14 cellular contexts compared by ENCODE assay signal in the genomic region with DNA sequence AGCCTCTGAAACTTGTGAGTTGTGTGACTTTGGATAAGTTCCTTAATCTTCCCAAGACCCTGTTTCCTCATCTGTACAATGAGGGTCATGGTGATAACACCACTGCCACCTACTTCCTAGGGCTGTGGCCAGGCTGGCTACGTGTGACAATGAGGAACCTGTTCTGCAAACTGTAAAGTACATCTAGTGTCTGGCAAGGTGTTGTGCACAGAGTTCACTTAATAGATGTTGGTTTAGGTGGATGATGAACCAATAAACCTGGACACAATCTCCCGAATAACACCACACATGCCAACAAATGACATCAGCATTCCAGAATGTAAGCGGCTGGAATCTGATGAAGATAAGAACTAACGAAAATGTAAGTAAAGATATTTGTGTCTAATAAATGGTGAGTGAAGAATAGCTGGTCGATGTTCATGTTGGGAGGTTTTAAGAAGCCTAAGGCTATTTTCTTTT.
DNase-seq lines count a peak whose midpoint lies in the region; ATAC-seq, FAIRE-seq and TF ChIP-seq lines count a peak whose summit lies in the region.
"Had no signal": no experiment of that assay in that cellular context is flagged by ENCODE, and none has a peak within 500 bp of the region (broad histone marks: within the 10 kb centered on the region; RNA-seq: fewer than 3 reads in every experiment).

No MANE protein-coding gene starts in this region.

- H3K27ac ChIP-seq in C4-2B = peak overlapping the region; percentile 79
- H3K27ac ChIP-seq in HepG2 (ENCODE audit: extremely low read length, insufficient read depth, low read length) = no peak overlapping the region
- H3K27ac ChIP-seq: neutrophil had no signal

- H3K4me2 ChIP-seq in HepG2 (ENCODE audit: low read depth, low read length) = no peak overlapping the region

- no TSS peak for BruUV-seq in HepG2 (replicated peaks; lab: Mats Ljungman, UMichigan)

- H3K27ac Mint-ChIP-seq in activated T-helper 17 cell treated with anti-CD3 and anti-CD28 coated beads, Interleukin-2, amount 50 U/mL, for 72 hours = peak overlapping the region; percentile 5
- H3K27ac Mint-ChIP-seq: activated naive CD4-positive, alpha-beta T cell treated with anti-CD3 and anti-CD28 coated beads, Interleukin-2, amount 50 U/mL, for 24 hours had no signal

- H3K4me1 ChIP-seq in HepG2 (ENCODE audit: insufficient read depth, low read length) = 0 out of 2 replicates have a peak, but pooled peaks cover 6% of the 10 kb centered on the region

- no peak overlapping the region for H3K4me3 Mint-ChIP-seq in activated T-helper 17 cell treated with anti-CD3 and anti-CD28 coated beads, Interleukin-2, amount 50 U/mL, for 72 hours
- no peak overlapping the region for H3K4me3 Mint-ChIP-seq in activated T-cell treated with anti-CD3 and anti-CD28 coated beads, Interleukin-2, amount 50 U/mL, for 4 hours

- no peaks in the 10 kb centered on the region for H3K9me3 ChIP-seq in HepG2 (ENCODE audit: low read length)
- H3K9me3 ChIP-seq: neutrophil had no signal

- TF ChIP-seq EP300 in HepG2 (IDR thresholded peaks at IDR 0.05; ENCODE audit: low read depth in 2 of 2, low read length in 2 of 2) (no peak), HepG2 (CRISPR knock-in tag; IDR thresholded peaks at IDR 0.05; ENCODE audit: borderline replicate concordance) (no peak)

- in situ Hi-C loops in HepG2 (cut with HindIII; ENCODE audit: extremely low pct_ligation_motif_present, low pct_unique_long_range_greater_than_20kb) = no loop called here

- peaks cover 0 to 25% of the 10 kb centered on the region in 2 experiments; a peak in 3 of 5 replicates for H3K27me3 ChIP-seq in HepG2 (ENCODE audit: control insufficient read depth in 1 of 2, insufficient read depth in 2 of 2, low read length in 2 of 2)

- DNase-seq in LNCaP clone FGC (ENCODE audit: low read depth) (peak; percentile 100), HepG2 (ENCODE audit: low spot score) (peak; percentile 25), SHP77 (lab: John Stamatoyannopoulos, UW) (no peak), HEK293T (ENCODE audit: extremely low spot score) (no peak), GM19240 (ENCODE audit: insufficient read length, low spot score) (no peak)
- no peak for DNase-seq in activated T-cell treated with anti-CD3 and anti-CD28 coated beads, Interleukin-2, amount 50 U/mL, for 4 hours
- DNase-seq: activated CD8-positive, alpha-beta T cell treated with anti-CD3 and anti-CD28 coated beads, Interleukin-2, amount 10 ng/mL, durations not matched to agents 7 days and 5 days; cortex of kidney; foreskin melanocyte; NCI-H1694 had no signal

- no peak for FAIRE-seq in HepG2 (lab: Jason Lieb, UNC)

- POLR2A ChIA-PET in HepG2 (lab: Yijun Ruan, JAX) = no interaction called here
- POLR2A ChIA-PET in HEK293T (lab: Yijun Ruan, JAX) = no interaction called here

- no peak overlapping the region for H3K9ac ChIP-seq in HepG2 (ENCODE audit: insufficient read depth, low read depth, low read length)

- no peaks in the 10 kb centered on the region for H3K36me3 Mint-ChIP-seq in activated T-helper 17 cell treated with anti-CD3 and anti-CD28 coated beads, Interleukin-2, amount 50 U/mL, for 72 hours (ENCODE audit: low read depth)
- H3K36me3 Mint-ChIP-seq in activated T-cell treated with anti-CD3 and anti-CD28 coated beads, Interleukin-2, amount 50 U/mL, for 4 hours (ENCODE audit: insufficient read depth) = no peaks in the 10 kb centered on the region
- H3K36me3 Mint-ChIP-seq: activated naive CD4-positive, alpha-beta T cell treated with anti-CD3 and anti-CD28 coated beads, Interleukin-2, amount 50 U/mL, for 24 hours had no signal

- H3K4me1 Mint-ChIP-seq in activated T-helper 17 cell treated with anti-CD3 and anti-CD28 coated beads, Interleukin-2, amount 50 U/mL, for 72 hours = peaks cover 32% of the 10 kb centered on the region
- H3K4me1 Mint-ChIP-seq in activated T-cell treated with anti-CD3 and anti-CD28 coated beads, Interleukin-2, amount 50 U/mL, for 4 hours (ENCODE audit: low read depth) = peaks cover 31% of the 10 kb centered on the region

- H3K4me3 ChIP-seq in LNCaP clone FGC (ENCODE audit: low read depth, low read length) = no peak overlapping the region; the same call in 1 of the 2 replicates
- no peak overlapping the region for H3K4me3 ChIP-seq in HepG2 (replicated peaks in 1 of 3; ENCODE audit: insufficient read depth in 1 of 3, low read depth in 2 of 3, low read length in 3 of 3)

- no peaks in the 10 kb centered on the region for H3K36me3 ChIP-seq in HepG2 (replicated peaks in 1 of 2; ENCODE audit: control insufficient read depth in 1 of 2, insufficient read depth in 2 of 2, low read length in 2 of 2)
- H3K36me3 ChIP-seq: neutrophil had no signal

- intact Hi-C loops in HepG2 (cut with micrococcal nuclease; ENCODE audit: unreplicated experiment) = no loop called here

- H4K20me1 ChIP-seq in HepG2 (ENCODE audit: insufficient read depth, low read length) = no peaks in the 10 kb centered on the region

- CTCF ChIA-PET in HepG2 (lab: Yijun Ruan, JAX; ENCODE audit: low intra/inter-chr PET ratio, low total read pairs) = no interaction called here
- CTCF ChIA-PET in HEK293T (lab: Yijun Ruan, JAX) = no interaction called here

- no peak for TF ChIP-seq POLR2A in HepG2 (IDR thresholded peaks at IDR 0.05; ENCODE audit: insufficient read depth in 1 of 2, low read depth in 2 of 2, low read length in 2 of 2)

- H3K27me3 Mint-ChIP-seq in activated T-helper 17 cell treated with anti-CD3 and anti-CD28 coated beads, Interleukin-2, amount 50 U/mL, for 72 hours = peaks cover 25% of the 10 kb centered on the region
- H3K27me3 Mint-ChIP-seq in activated T-cell treated with anti-CD3 and anti-CD28 coated beads, Interleukin-2, amount 50 U/mL, for 4 hours (ENCODE audit: low read depth) = peaks cover 6% of the 10 kb centered on the region

- H3K79me2 ChIP-seq in HepG2 (ENCODE audit: insufficient read depth, low read length) = no peaks in the 10 kb centered on the region

- TF ChIP-seq CTCF in C4-2B (conservative IDR thresholded peaks at IDR 0.05) (no peak), LNCaP clone FGC (IDR thresholded peaks at IDR 0.05; ENCODE audit: control insufficient read depth, extremely low read depth, insufficient read depth) (0 out of 2 replicates have a peak, but pooled peaks have one; percentile 6), HepG2 (CRISPR knock-in tag; IDR thresholded peaks at IDR 0.05) (no peak)

- TF ChIP-seq RAD21 in HepG2 (CRISPR knock-in tag; IDR thresholded peaks at IDR 0.05) = no peak

- no peak overlapping the region for H2AFZ ChIP-seq in HepG2 (ENCODE audit: low read length)

- no peak for ATAC-seq in activated T-helper 17 cell treated with anti-CD3 and anti-CD28 coated beads, Interleukin-2, amount 50 U/mL, for 72 hours (replicated peaks)
- no peak for ATAC-seq in HepG2
- ATAC-seq in activated T-cell treated with anti-CD3 and anti-CD28 coated beads, Interleukin-2, amount 50 U/mL, for 4 hours = no peak

- 9% methylated on average over 5 of the region's 5 CpGs for WGBS in HepG2 (ENCODE audit: low lambda C conversion rate)

- no peaks in the 10 kb centered on the region for H3K9me3 Mint-ChIP-seq in activated T-helper 17 cell treated with anti-CD3 and anti-CD28 coated beads, Interleukin-2, amount 50 U/mL, for 72 hours
- no peaks in the 10 kb centered on the region for H3K9me3 Mint-ChIP-seq in activated T-cell treated with anti-CD3 and anti-CD28 coated beads, Interleukin-2, amount 50 U/mL, for 4 hours
- H3K9me3 Mint-ChIP-seq: activated naive CD4-positive, alpha-beta T cell treated with anti-CD3 and anti-CD28 coated beads, Interleukin-2, amount 50 U/mL, for 24 hours had no signal

TF ChIP-seq in HepG2, 621 proteins besides CTCF, POLR2A, EP300 and RAD21:
- TF ChIP-seq ZMAT3 (CRISPR knock-in tag; conservative IDR thresholded peaks at IDR 0.05) (no peak), PRPF4 (IDR thresholded peaks at IDR 0.05; ENCODE audit: low read depth, low read length, poor library complexity, severe bottlenecking) (no peak), TRIM24 (CRISPR knock-in tag; IDR thresholded peaks at IDR 0.05) (no peak), HHEX (CRISPR knock-in tag; IDR thresholded peaks at IDR 0.05) (no peak), MTA1 (CRISPR knock-in tag; IDR thresholded peaks at IDR 0.05; ENCODE audit: borderline replicate concordance) (no peak), ZNF205 (CRISPR knock-in tag; IDR thresholded peaks at IDR 0.05) (no peak), IRF2 (CRISPR knock-in tag; IDR thresholded peaks at IDR 0.05) (no peak), TGIF2 (CRISPR knock-in tag; IDR thresholded peaks at IDR 0.05) (no peak)
TF ChIP-seq in HepG2: peak in this region for 0.

TF ChIP-seq in HEK293T, 16 proteins besides CTCF, POLR2A, EP300 and RAD21:
- TF ChIP-seq L3MBTL2 (conservative IDR thresholded peaks at IDR 0.05) (no peak), FOXA1 (IDR thresholded peaks at IDR 0.05) (no peak), SP1 (IDR thresholded peaks at IDR 0.05) (no peak)

Comparison
In these comparisons a context has a peak if more than half of its experiments do, and no peak if none do; other contexts are left out.
1. DNase-seq: peak in LNCaP clone FGC (single experiment) and HepG2 (single experiment); none in activated T-cell treated with anti-CD3 and anti-CD28 coated beads, Interleukin-2, amount 50 U/mL, for 4 hours (single experiment), SHP77 (0 of 2), HEK293T (single experiment) and GM19240 (single experiment).